31 cellular contexts compared by ENCODE assay signal in the genomic region with DNA sequence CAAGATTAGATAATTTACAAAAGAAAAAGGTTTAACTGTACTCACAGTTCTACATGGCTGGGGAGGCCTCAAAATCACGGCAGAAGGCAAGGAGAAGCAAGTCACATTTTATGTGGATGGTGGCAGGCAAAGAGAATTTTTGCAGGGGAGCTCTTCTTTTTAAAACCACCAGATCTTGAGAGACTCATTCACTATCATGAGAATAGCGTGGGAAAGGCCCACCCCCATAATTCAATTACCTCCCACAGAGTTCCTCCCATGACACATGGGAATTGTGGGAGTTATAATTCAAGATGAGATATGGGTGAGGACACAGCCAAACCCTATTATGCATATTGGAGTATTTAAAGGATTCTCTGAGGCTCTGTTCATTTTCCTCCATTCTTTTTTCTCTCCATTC.
"Had no signal": no experiment of that assay in that cellular context is flagged by ENCODE, and none has a peak within 500 bp of the region (broad histone marks: within the 10 kb centered on the region; RNA-seq: fewer than 3 reads in every experiment).

No MANE protein-coding gene starts in this region.

- H3K4me3 ChIP-seq: MG63 had no signal

- H3K9me3 ChIP-seq: MG63 had no signal

- DNase-seq: Karpas-422, Kasumi-1, KG1, MG63, MM.1S, MV-4-11, NCI-H1048, NCI-H1092, NCI-H1092 treated with DMSO at 0.1 percent for 48 hours, NCI-H1105, NCI-H1105 treated with DMSO at 0.1 percent for 48 hours, NCI-H1417, NCI-H1417 treated with DMSO at 0.1 percent for 48 hours, NCI-H1436, NCI-H1436 treated with DMSO at 0.1 percent for 48 hours, NCI-H146, NCI-H1694, NCI-H1694 treated with DMSO at 0.1 percent for 48 hours, NCI-H187, NCI-H187 treated with DMSO at 0.1 percent for 48 hours, NCI-H1930, NCI-H2081, NCI-H2081 treated with DMSO at 0.1 percent for 48 hours, NCI-H2107, NCI-H2171, NCI-H2171 treated with DMSO at 0.1 percent for 48 hours, NCI-H2227 treated with DMSO at 0.1 percent for 48 hours, NCI-H226, NCI-H345, NCI-H446, NCI-H446 treated with DMSO at 0.1 percent for 48 hours had no signal

- H3K27me3 ChIP-seq: MG63 had no signal

- H3K36me3 ChIP-seq: MG63 had no signal
